31 cellular contexts compared by ENCODE assay signal in the genomic region with DNA sequence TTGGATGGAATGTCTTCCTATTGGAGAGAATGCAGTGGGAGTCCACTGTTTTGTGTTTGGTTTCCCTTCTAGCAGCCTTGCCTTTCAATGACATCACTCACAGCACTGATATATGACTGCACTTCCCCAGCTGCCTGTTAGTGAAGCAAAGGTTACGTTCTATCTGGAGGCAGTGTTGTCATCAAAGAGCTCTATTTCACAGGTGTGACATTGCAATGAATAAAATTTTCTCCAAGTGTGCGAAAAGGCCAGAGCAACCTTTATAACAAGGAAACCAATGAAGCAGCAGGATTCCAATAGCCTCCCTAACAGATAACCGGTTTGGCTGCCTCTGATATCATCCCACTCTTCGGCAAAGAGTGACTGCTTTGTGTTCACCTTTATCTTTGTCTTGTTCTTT.
DNase-seq lines count a peak whose midpoint lies in the region; ATAC-seq and TF ChIP-seq lines count a peak whose summit lies in the region.
"Had no signal": no experiment of that assay in that cellular context is flagged by ENCODE, and none has a peak within 500 bp of the region (broad histone marks: within the 10 kb centered on the region; RNA-seq: fewer than 3 reads in every experiment).

No MANE protein-coding gene starts in this region.

- CTCF ChIA-PET in HEK293T (lab: Yijun Ruan, JAX): interaction anchor here (0.5 to 0.7 kb wide), 2 partner anchors 21 to 755 kb away, joined by 3 to 5 read pairs; no protein-coding TSS in a partner anchor

- H3K9me3 ChIP-seq in parathyroid adenoma (ENCODE audit: control insufficient read depth, low read length): no peaks in the 10 kb centered on the region
- H3K9me3 ChIP-seq: MG63, neutrophil, upper lobe of left lung had no signal

- H3K36me3 ChIP-seq in parathyroid adenoma (ENCODE audit: control insufficient read depth, insufficient read depth, low read length): no peaks in the 10 kb centered on the region
- H3K36me3 ChIP-seq: MG63, neutrophil, upper lobe of left lung had no signal

- H3K27me3 ChIP-seq in foreskin keratinocyte (no peaks in the 10 kb centered on the region), parathyroid adenoma (ENCODE audit: control insufficient read depth, insufficient read depth, low read length) (no peaks in the 10 kb centered on the region)
- H3K27me3 ChIP-seq: MG63, neutrophil, upper lobe of left lung had no signal

- no peak overlapping the region for H3K27ac ChIP-seq in foreskin keratinocyte
- H3K27ac ChIP-seq in parathyroid adenoma: no peak overlapping the region
- H3K27ac ChIP-seq: neutrophil, PC-9, upper lobe of left lung had no signal

- no peak overlapping the region for H3K4me3 ChIP-seq in parathyroid adenoma (ENCODE audit: low read depth, low read length)
- H3K4me3 ChIP-seq: MG63, PC-9, upper lobe of left lung had no signal

- DNase-seq in HEK293T (ENCODE audit: extremely low spot score) (no peak), NCI-H226 (peak; percentile 15), foreskin keratinocyte (peak in 1 of 2 donors; percentile 22), NCI-H446 treated with DMSO at 0.1 percent for 48 hours (lab: John Stamatoyannopoulos, UW) (no peak), NCI-H1694 treated with DMSO at 0.1 percent for 48 hours (lab: John Stamatoyannopoulos, UW) (no peak)
- no peak for DNase-seq in activated CD4-positive, alpha-beta T cell treated with anti-CD3 and anti-CD28 coated beads, Interleukin-2, amount 50 U/mL, for 4 hours
- DNase-seq: activated CD4-positive, alpha-beta T cell treated with anti-CD3 and anti-CD28 coated beads, Interleukin-2, amount 50 U/mL, for 48 hours; activated gamma-delta T cell treated with Interleukin-2 at 50 U/mL for 16 hours; activated naive CD8-positive, alpha-beta T cell treated with anti-CD3 and anti-CD28 coated beads, Interleukin-2, amount 10 ng/mL, durations not matched to agents 7 days and 5 days; activated T-cell treated with anti-CD3 and anti-CD28 coated beads, Interleukin-2, amount 50 U/mL, for 48 hours; aorta; CD8-positive, alpha-beta memory T cell; DMS 273 treated with DMSO at 0.1 percent for 48 hours; hypothalamus; immature natural killer cell; KBM-7; mesenchymal stem cell; MG63; NCI-H1105 treated with DMSO at 0.1 percent for 48 hours; NCI-H2081 treated with DMSO at 0.1 percent for 48 hours; NCI-H446; NK-92 treated with Interleukin-12 subunit alpha and Interleukin-12 subunit beta, amount 100 ng/mL, for 24 hours; stimulated activated naive B cell treated with anti-CD40 and anti-IgM and Interleukin-4, amounts not matched to agents 10 μg/mL and 1 μg/mL and 100 μg/mL, for 72 hours; substantia nigra; T-helper 2 cell; upper lobe of left lung had no signal

- peak overlapping the region; percentile 8 for H2AFZ ChIP-seq in parathyroid adenoma
- H2AFZ ChIP-seq: PC-9 had no signal

- no peaks in the 10 kb centered on the region for H3K4me1 ChIP-seq in foreskin keratinocyte
- H3K4me1 ChIP-seq in parathyroid adenoma: peaks cover 7% of the 10 kb centered on the region

- POLR2A ChIA-PET in HEK293T (lab: Yijun Ruan, JAX): no interaction called here

- ATAC-seq in foreskin keratinocyte: peak; percentile 39
- ATAC-seq: activated CD4-positive, CD25-positive, alpha-beta regulatory T cell treated with anti-CD3 and anti-CD28 coated beads, Interleukin-2, amount 50 U/mL, for 24 hours; left lobe of liver; stimulated activated naive B cell treated with anti-CD40 and anti-IgM and Interleukin-4, amounts not matched to agents 10 μg/mL and 1 μg/mL and 100 μg/mL, for 72 hours had no signal

- H3K79me2 ChIP-seq in parathyroid adenoma: no peaks in the 10 kb centered on the region

- no peak overlapping the region for H3K9ac ChIP-seq in parathyroid adenoma

- no peak overlapping the region for H3K4me2 ChIP-seq in parathyroid adenoma (ENCODE audit: low read length)
- H3K4me2 ChIP-seq: PC-9 had no signal

- no peak for TF ChIP-seq CTCF in foreskin keratinocyte (conservative IDR thresholded peaks at IDR 0.05)
- no peak for TF ChIP-seq CTCF in parathyroid adenoma (IDR thresholded peaks at IDR 0.05)

TF ChIP-seq in HEK293T, 16 proteins besides CTCF, POLR2A, EP300 and RAD21:
- TF ChIP-seq L3MBTL2 (conservative IDR thresholded peaks at IDR 0.05): no peak
- no peak for TF ChIP-seq SUZ12 (IDR thresholded peaks at IDR 0.05)
- TF ChIP-seq BHLHE40 (IDR thresholded peaks at IDR 0.05; ENCODE audit: borderline replicate concordance): no peak
- TF ChIP-seq, protein P1, sequence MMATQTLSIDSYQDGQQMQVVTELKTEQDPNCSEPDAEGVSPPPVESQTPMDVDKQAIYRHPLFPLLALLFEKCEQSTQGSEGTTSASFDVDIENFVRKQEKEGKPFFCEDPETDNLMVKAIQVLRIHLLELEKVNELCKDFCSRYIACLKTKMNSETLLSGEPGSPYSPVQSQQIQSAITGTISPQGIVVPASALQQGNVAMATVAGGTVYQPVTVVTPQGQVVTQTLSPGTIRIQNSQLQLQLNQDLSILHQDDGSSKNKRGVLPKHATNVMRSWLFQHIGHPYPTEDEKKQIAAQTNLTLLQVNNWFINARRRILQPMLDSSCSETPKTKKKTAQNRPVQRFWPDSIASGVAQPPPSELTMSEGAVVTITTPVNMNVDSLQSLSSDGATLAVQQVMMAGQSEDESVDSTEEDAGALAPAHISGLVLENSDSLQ (IDR thresholded peaks at IDR 0.05): peak; percentile 47; the same call in 1 of the 2 replicates
- no peak for TF ChIP-seq LEF1 (IDR thresholded peaks at IDR 0.05; ENCODE audit: borderline replicate concordance)
